Comparison of ENCODE assay signal across 1 cellular context in the genomic region with DNA sequence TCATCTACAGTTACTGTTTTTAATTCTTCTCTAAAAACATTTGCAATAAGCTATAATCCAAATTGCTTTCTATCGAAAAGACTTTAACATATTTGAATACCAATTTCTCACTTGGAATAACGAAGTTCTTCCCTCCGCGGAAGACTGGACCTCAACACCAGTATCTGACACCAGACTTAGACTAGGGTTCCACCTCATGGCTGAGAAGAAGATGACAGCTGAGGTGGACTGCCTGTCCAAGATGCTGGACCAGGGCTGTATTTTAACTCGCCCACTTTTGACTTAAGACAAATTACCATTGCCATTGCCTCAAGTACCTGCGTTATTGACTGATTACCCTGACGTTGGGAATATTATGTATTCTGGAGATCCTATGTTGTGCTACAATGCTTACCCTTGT.
TF ChIP-seq lines count a peak whose summit lies in the region.

No MANE protein-coding gene starts in this region.

TF ChIP-seq in IMR-90, 13 proteins besides CTCF, POLR2A, EP300 and RAD21:
- TF ChIP-seq CEBPB (IDR thresholded peaks at IDR 0.05; ENCODE audit: low read depth, low read length): no peak
- TF ChIP-seq RFX5 (IDR thresholded peaks at IDR 0.05; ENCODE audit: low read depth, low read length): no peak
- no peak for TF ChIP-seq MAFK (IDR thresholded peaks at IDR 0.05; ENCODE audit: low read depth, low read length)
- no peak for TF ChIP-seq RCOR1 (IDR thresholded peaks at IDR 0.05; ENCODE audit: insufficient replicate concordance, low read length)
- TF ChIP-seq BHLHE40 (IDR thresholded peaks at IDR 0.05; ENCODE audit: low read depth, low read length): no peak
- TF ChIP-seq FOS (IDR thresholded peaks at IDR 0.05; ENCODE audit: low read depth, low read length): no peak
- no peak for TF ChIP-seq MAZ (IDR thresholded peaks at IDR 0.05; ENCODE audit: borderline replicate concordance, low read depth, low read length)
- no peak for TF ChIP-seq CHD1 (IDR thresholded peaks at IDR 0.05; ENCODE audit: low read depth, low read length)
- TF ChIP-seq, protein P1, sequence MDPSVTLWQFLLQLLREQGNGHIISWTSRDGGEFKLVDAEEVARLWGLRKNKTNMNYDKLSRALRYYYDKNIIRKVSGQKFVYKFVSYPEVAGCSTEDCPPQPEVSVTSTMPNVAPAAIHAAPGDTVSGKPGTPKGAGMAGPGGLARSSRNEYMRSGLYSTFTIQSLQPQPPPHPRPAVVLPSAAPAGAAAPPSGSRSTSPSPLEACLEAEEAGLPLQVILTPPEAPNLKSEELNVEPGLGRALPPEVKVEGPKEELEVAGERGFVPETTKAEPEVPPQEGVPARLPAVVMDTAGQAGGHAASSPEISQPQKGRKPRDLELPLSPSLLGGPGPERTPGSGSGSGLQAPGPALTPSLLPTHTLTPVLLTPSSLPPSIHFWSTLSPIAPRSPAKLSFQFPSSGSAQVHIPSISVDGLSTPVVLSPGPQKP (IDR thresholded peaks at IDR 0.05; ENCODE audit: borderline replicate concordance, low read depth, low read length): no peak
- no peak for TF ChIP-seq NFE2L2 (IDR thresholded peaks at IDR 0.05; ENCODE audit: low read depth, low read length)
- no peak for TF ChIP-seq SMC3 (IDR thresholded peaks at IDR 0.05; ENCODE audit: low read depth, low read length)
- TF ChIP-seq, protein P2, sequence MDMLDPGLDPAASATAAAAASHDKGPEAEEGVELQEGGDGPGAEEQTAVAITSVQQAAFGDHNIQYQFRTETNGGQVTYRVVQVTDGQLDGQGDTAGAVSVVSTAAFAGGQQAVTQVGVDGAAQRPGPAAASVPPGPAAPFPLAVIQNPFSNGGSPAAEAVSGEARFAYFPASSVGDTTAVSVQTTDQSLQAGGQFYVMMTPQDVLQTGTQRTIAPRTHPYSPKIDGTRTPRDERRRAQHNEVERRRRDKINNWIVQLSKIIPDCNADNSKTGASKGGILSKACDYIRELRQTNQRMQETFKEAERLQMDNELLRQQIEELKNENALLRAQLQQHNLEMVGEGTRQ (IDR thresholded peaks at IDR 0.05; ENCODE audit: low read depth, low read length): no peak
- TF ChIP-seq MXI1 (IDR thresholded peaks at IDR 0.05; ENCODE audit: borderline replicate concordance, low read depth, low read length): no peak
